ENCODE assay signal across 8 cellular contexts in the genomic region with DNA sequence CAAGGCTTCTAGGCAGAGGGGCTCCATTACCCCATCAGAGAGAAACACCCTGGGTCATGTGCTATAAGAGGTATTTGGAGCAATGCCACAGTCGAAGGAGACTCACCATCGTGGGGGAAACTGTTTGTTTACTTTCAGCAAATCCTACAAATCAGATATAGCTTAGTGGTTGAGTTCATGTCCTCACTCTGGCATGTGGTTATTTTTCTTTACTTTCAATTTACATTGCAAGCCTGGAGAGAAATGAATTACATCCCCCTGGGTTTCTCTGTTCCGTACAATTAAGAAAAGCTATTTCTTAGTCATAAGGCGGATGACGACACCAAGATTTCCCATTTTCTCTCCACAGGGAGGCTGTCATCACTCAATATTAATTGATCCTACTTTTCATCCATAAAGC. TPM values are rescaled to one million over a fixed set of nuclear protein-coding genes. Genes with fewer than 3 reads are reported as not detected.
DNase-seq lines count a peak whose midpoint lies in the region; ATAC-seq and TF ChIP-seq lines count a peak whose summit lies in the region.

No MANE protein-coding gene starts in this region.

- DNase-seq in GM10266 (ENCODE audit: extremely low spot score) (peak; percentile 22), non-pigmented ciliary epithelial cell (ENCODE audit: low read depth) (peak; percentile 95), SW 1271 (lab: John Stamatoyannopoulos, UW) (no peak), mesenteric fat pad (ENCODE audit: low spot score) (no peak)

- no peak for TF ChIP-seq CTCF in GM10266 (IDR thresholded peaks at IDR 0.05; ENCODE audit: control insufficient read depth, insufficient read depth, low read depth, missing control alignments)

- H3K27ac ChIP-seq in angular gyrus (ENCODE audit: low read depth, low read length) = peak overlapping the region; percentile 1

- ATAC-seq in HG02938 (IDR thresholded peaks at IDR 0.05; ENCODE audit: unreplicated experiment) (peak; percentile 51), HG02571 (IDR thresholded peaks at IDR 0.05; ENCODE audit: unreplicated experiment) (no peak), GM18498 (IDR thresholded peaks at IDR 0.05; ENCODE audit: unreplicated experiment) (no peak)

RNA-seq across cellular contexts. Expression of gene RFTN1, which starts 36.9 kb away (rescaled TPM):
- total RNA-seq in mesenteric fat pad = 54.9 TPM

Comparison
In these comparisons a context has a peak if more than half of its experiments do, and no peak if none do; other contexts are left out.
1. DNase-seq: peak in GM10266 (single experiment) and non-pigmented ciliary epithelial cell (single experiment); none in SW 1271 (0 of 2) and mesenteric fat pad (single experiment).